In genomic region chr10:12872577-12872976, GRCh38 we compare ENCODE assay signal across 32 cellular contexts.
"Had no signal": no experiment of that assay in that cellular context is flagged by ENCODE, and none has a peak within 500 bp of the region (broad histone marks: within the 10 kb centered on the region; RNA-seq: fewer than 3 reads in every experiment).

No MANE protein-coding gene starts in this region.

- H3K36me3 ChIP-seq: ascending aorta, breast epithelium, cardiac muscle cell, colonic mucosa, esophagus squamous epithelium, gastroesophageal sphincter had no signal

- H3K27me3 Mint-ChIP-seq: activated CD4-positive, alpha-beta T cell treated with anti-CD3 and anti-CD28 coated beads, Interleukin-2, amount 10 ng/mL, durations not matched to agents 24 days and 14 days had no signal

- H3K4me3 Mint-ChIP-seq: activated CD4-positive, alpha-beta memory T cell treated with anti-CD3 and anti-CD28 coated beads for 36 hours; activated CD4-positive, alpha-beta T cell treated with anti-CD3 and anti-CD28 coated beads for 36 hours; activated CD4-positive, alpha-beta T cell treated with anti-CD3 and anti-CD28 coated beads, Interleukin-2, amount 10 ng/mL, durations not matched to agents 24 days and 14 days; activated CD8-positive, alpha-beta T cell treated with anti-CD3 and anti-CD28 coated beads, Interleukin-2, amount 10 ng/mL, durations not matched to agents 7 days and 5 days; activated naive CD4-positive, alpha-beta T cell treated with anti-CD3 and anti-CD28 coated beads, Interleukin-2, amount 10 ng/mL, durations not matched to agents 7 days and 5 days; activated naive CD8-positive, alpha-beta T cell treated with anti-CD3 and anti-CD28 coated beads, Interleukin-2, amount 10 ng/mL, durations not matched to agents 7 days and 5 days; activated T-cell treated with anti-CD3 and anti-CD28 coated beads, Interleukin-2, amount 50 U/mL, for 24 hours; activated T-cell treated with anti-CD3 and anti-CD28 coated beads, Interleukin-2, amount 50 U/mL, for 72 hours; brain; T-helper 2 cell treated with Interferon-gamma antibody and Interleukin-4, amounts not matched to agents 5 μg/mL and 100 μg/mL, for 36 hours had no signal

- H3K4me3 ChIP-seq: ascending aorta, breast epithelium, cardiac muscle cell, colonic mucosa, esophagus squamous epithelium, gastroesophageal sphincter had no signal

- DNase-seq: activated CD4-positive, alpha-beta memory T cell treated with anti-CD3 and anti-CD28 coated beads for 36 hours; activated CD4-positive, alpha-beta T cell treated with anti-CD3 and anti-CD28 coated beads for 36 hours; activated CD4-positive, alpha-beta T cell treated with anti-CD3 and anti-CD28 coated beads, Interleukin-2, amount 10 ng/mL, durations not matched to agents 24 days and 14 days; activated CD4-positive, CD25-positive, alpha-beta regulatory T cell; activated CD4-positive, CD25-positive, alpha-beta regulatory T cell treated with anti-CD3 and anti-CD28 coated beads, Interleukin-2, amount 50 U/mL, for 72 hours; activated CD8-positive, alpha-beta memory T cell treated with anti-CD3 and anti-CD28 coated beads, Interleukin-2, amount 50 U/mL, for 48 hours; activated CD8-positive, alpha-beta T cell treated with anti-CD3 and anti-CD28 coated beads, Interleukin-2, amount 10 ng/mL, durations not matched to agents 7 days and 5 days; activated gamma-delta T cell; activated naive CD4-positive, alpha-beta T cell; activated naive CD4-positive, alpha-beta T cell treated with anti-CD3 and anti-CD28 coated beads, Interleukin-2, amount 10 ng/mL, durations not matched to agents 7 days and 5 days; activated naive CD8-positive, alpha-beta T cell treated with anti-CD3 and anti-CD28 coated beads, Interleukin-2, amount 10 ng/mL, durations not matched to agents 7 days and 5 days; activated T-cell treated with anti-CD3 and anti-CD28 coated beads for 4 hours; activated T-cell treated with anti-CD3 and anti-CD28 coated beads, Interleukin-2, amount 50 U/mL, for 24 hours; activated T-cell treated with anti-CD3 and anti-CD28 coated beads, Interleukin-2, amount 50 U/mL, for 72 hours; central memory CD4-positive, alpha-beta T cell; cerebellar nuclear complex; colonic mucosa; effector CD8-positive, alpha-beta T cell; esophagus squamous epithelium; foreskin melanocyte; SW 1271; T-helper 1 cell; T-helper 17 cell; T1000 had no signal

- ATAC-seq: activated CD4-positive, alpha-beta T cell treated with anti-CD3 and anti-CD28 coated beads for 36 hours; activated CD8-positive, alpha-beta T cell treated with anti-CD3 and anti-CD28 coated beads, Interleukin-2, amount 10 ng/mL, durations not matched to agents 7 days and 5 days; activated naive CD4-positive, alpha-beta T cell treated with anti-CD3 and anti-CD28 coated beads, Interleukin-2, amount 50 U/mL, for 72 hours; activated T-cell treated with anti-CD3 and anti-CD28 coated beads, Interleukin-2, amount 50 U/mL, for 72 hours; T-helper 17 cell had no signal

- H3K27ac Mint-ChIP-seq: activated CD4-positive, alpha-beta memory T cell treated with anti-CD3 and anti-CD28 coated beads for 36 hours; activated CD4-positive, alpha-beta T cell treated with anti-CD3 and anti-CD28 coated beads for 36 hours; activated CD4-positive, alpha-beta T cell treated with anti-CD3 and anti-CD28 coated beads, Interleukin-2, amount 10 ng/mL, durations not matched to agents 24 days and 14 days; activated CD8-positive, alpha-beta T cell treated with anti-CD3 and anti-CD28 coated beads, Interleukin-2, amount 10 ng/mL, durations not matched to agents 7 days and 5 days; activated naive CD4-positive, alpha-beta T cell treated with anti-CD3 and anti-CD28 coated beads, Interleukin-2, amount 10 ng/mL, durations not matched to agents 7 days and 5 days; activated naive CD4-positive, alpha-beta T cell treated with anti-CD3 and anti-CD28 coated beads, Interleukin-2, amount 50 U/mL, for 72 hours; activated naive CD8-positive, alpha-beta T cell treated with anti-CD3 and anti-CD28 coated beads, Interleukin-2, amount 10 ng/mL, durations not matched to agents 7 days and 5 days; activated T-cell treated with anti-CD3 and anti-CD28 coated beads, Interleukin-2, amount 50 U/mL, for 24 hours; activated T-cell treated with anti-CD3 and anti-CD28 coated beads, Interleukin-2, amount 50 U/mL, for 72 hours; T-helper 17 cell; T-helper 2 cell treated with Interferon-gamma antibody and Interleukin-4, amounts not matched to agents 5 μg/mL and 100 μg/mL, for 36 hours had no signal

- H3K9me3 Mint-ChIP-seq: activated CD4-positive, alpha-beta memory T cell treated with anti-CD3 and anti-CD28 coated beads for 36 hours; activated CD4-positive, alpha-beta T cell treated with anti-CD3 and anti-CD28 coated beads, Interleukin-2, amount 10 ng/mL, durations not matched to agents 24 days and 14 days; activated naive CD4-positive, alpha-beta T cell treated with anti-CD3 and anti-CD28 coated beads, Interleukin-2, amount 10 ng/mL, durations not matched to agents 7 days and 5 days; activated naive CD4-positive, alpha-beta T cell treated with anti-CD3 and anti-CD28 coated beads, Interleukin-2, amount 50 U/mL, for 72 hours; activated naive CD8-positive, alpha-beta T cell treated with anti-CD3 and anti-CD28 coated beads, Interleukin-2, amount 10 ng/mL, durations not matched to agents 7 days and 5 days; activated T-cell treated with anti-CD3 and anti-CD28 coated beads, Interleukin-2, amount 50 U/mL, for 24 hours; activated T-cell treated with anti-CD3 and anti-CD28 coated beads, Interleukin-2, amount 50 U/mL, for 72 hours; T-helper 2 cell treated with Interferon-gamma antibody and Interleukin-4, amounts not matched to agents 5 μg/mL and 100 μg/mL, for 36 hours had no signal

- H3K4me1 ChIP-seq: colonic mucosa had no signal

- H3K36me3 Mint-ChIP-seq: activated CD4-positive, alpha-beta memory T cell treated with anti-CD3 and anti-CD28 coated beads for 36 hours; activated naive CD4-positive, alpha-beta T cell treated with anti-CD3 and anti-CD28 coated beads, Interleukin-2, amount 10 ng/mL, durations not matched to agents 7 days and 5 days; activated naive CD4-positive, alpha-beta T cell treated with anti-CD3 and anti-CD28 coated beads, Interleukin-2, amount 50 U/mL, for 72 hours; activated naive CD8-positive, alpha-beta T cell treated with anti-CD3 and anti-CD28 coated beads, Interleukin-2, amount 10 ng/mL, durations not matched to agents 7 days and 5 days; brain had no signal

- H3K4me1 Mint-ChIP-seq: activated CD4-positive, alpha-beta T cell treated with anti-CD3 and anti-CD28 coated beads for 36 hours; activated CD4-positive, alpha-beta T cell treated with anti-CD3 and anti-CD28 coated beads, Interleukin-2, amount 10 ng/mL, durations not matched to agents 24 days and 14 days; activated naive CD4-positive, alpha-beta T cell treated with anti-CD3 and anti-CD28 coated beads, Interleukin-2, amount 10 ng/mL, durations not matched to agents 7 days and 5 days; activated naive CD8-positive, alpha-beta T cell treated with anti-CD3 and anti-CD28 coated beads, Interleukin-2, amount 10 ng/mL, durations not matched to agents 7 days and 5 days had no signal

- H3K9me3 ChIP-seq: ascending aorta, breast epithelium, colonic mucosa, esophagus squamous epithelium, gastroesophageal sphincter had no signal

- H3K27ac ChIP-seq: ascending aorta, breast epithelium, cardiac muscle cell, colonic mucosa, epithelial cell of prostate, gastroesophageal sphincter had no signal
